In the genomic region with DNA sequence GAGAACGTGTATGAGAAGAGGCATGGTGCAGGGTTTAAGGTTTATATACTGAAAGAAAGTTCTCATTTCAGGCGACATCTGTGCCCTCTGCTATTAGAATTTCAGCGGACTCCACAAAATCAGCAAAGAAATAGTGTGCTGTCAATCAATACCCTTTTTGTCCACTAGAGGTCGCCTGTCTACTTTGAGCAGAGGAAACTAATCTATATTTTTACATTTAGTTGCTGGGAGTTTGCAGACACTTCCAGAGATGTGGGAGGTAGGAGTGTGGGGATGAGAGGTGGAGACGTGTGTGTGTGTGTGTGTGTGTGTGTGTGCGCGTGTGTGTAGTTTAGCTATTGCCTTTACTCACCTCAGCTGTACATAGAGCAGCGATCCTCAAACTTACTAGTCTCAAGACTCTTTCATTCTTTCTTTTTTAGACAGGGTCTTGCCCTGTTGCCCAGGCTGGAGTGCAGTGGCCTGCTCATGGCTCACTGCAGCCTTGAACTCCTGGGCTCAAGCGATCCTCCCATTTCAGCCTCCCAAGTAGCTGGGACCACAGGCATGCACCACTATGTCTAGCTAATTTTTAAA, we compare ENCODE assay signal across 1 cellular context.
TF ChIP-seq lines count a peak whose summit lies in the region.

No MANE protein-coding gene starts in this region.

TF ChIP-seq in K562, 482 proteins besides CTCF, POLR2A, EP300 and RAD21 (continues in another document):
- no peak for TF ChIP-seq MED1 (CRISPR knock-in tag; IDR thresholded peaks at IDR 0.05; ENCODE audit: borderline replicate concordance)
- TF ChIP-seq ZNF586 (CRISPR knock-in tag; conservative IDR thresholded peaks at IDR 0.05): no peak
- TF ChIP-seq, protein P1, sequence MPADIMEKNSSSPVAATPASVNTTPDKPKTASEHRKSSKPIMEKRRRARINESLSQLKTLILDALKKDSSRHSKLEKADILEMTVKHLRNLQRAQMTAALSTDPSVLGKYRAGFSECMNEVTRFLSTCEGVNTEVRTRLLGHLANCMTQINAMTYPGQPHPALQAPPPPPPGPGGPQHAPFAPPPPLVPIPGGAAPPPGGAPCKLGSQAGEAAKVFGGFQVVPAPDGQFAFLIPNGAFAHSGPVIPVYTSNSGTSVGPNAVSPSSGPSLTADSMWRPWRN (IDR thresholded peaks at IDR 0.05; ENCODE audit: low read depth): no peak
- no peak for TF ChIP-seq PRMT5 (CRISPR knock-in tag; IDR thresholded peaks at IDR 0.05)
- TF ChIP-seq HDAC1 (IDR thresholded peaks at IDR 0.05): peak in 1 of 2 experiments; percentile 30; a peak in 1 of 4 replicates
- TF ChIP-seq, protein P2, sequence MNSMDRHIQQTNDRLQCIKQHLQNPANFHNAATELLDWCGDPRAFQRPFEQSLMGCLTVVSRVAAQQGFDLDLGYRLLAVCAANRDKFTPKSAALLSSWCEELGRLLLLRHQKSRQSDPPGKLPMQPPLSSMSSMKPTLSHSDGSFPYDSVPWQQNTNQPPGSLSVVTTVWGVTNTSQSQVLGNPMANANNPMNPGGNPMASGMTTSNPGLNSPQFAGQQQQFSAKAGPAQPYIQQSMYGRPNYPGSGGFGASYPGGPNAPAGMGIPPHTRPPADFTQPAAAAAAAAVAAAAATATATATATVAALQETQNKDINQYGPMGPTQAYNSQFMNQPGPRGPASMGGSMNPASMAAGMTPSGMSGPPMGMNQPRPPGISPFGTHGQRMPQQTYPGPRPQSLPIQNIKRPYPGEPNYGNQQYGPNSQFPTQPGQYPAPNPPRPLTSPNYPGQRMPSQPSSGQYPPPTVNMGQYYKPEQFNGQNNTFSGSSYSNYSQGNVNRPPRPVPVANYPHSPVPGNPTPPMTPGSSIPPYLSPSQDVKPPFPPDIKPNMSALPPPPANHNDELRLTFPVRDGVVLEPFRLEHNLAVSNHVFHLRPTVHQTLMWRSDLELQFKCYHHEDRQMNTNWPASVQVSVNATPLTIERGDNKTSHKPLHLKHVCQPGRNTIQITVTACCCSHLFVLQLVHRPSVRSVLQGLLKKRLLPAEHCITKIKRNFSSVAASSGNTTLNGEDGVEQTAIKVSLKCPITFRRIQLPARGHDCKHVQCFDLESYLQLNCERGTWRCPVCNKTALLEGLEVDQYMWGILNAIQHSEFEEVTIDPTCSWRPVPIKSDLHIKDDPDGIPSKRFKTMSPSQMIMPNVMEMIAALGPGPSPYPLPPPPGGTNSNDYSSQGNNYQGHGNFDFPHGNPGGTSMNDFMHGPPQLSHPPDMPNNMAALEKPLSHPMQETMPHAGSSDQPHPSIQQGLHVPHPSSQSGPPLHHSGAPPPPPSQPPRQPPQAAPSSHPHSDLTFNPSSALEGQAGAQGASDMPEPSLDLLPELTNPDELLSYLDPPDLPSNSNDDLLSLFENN (IDR thresholded peaks at IDR 0.05; ENCODE audit: low read depth in 2 of 2, low read length in 2 of 2): no peak
- TF ChIP-seq SREBF2 (CRISPR knock-in tag; IDR thresholded peaks at IDR 0.05): no peak
- TF ChIP-seq ZNF239 (CRISPR knock-in tag; IDR thresholded peaks at IDR 0.05): no peak
- TF ChIP-seq, protein P3, sequence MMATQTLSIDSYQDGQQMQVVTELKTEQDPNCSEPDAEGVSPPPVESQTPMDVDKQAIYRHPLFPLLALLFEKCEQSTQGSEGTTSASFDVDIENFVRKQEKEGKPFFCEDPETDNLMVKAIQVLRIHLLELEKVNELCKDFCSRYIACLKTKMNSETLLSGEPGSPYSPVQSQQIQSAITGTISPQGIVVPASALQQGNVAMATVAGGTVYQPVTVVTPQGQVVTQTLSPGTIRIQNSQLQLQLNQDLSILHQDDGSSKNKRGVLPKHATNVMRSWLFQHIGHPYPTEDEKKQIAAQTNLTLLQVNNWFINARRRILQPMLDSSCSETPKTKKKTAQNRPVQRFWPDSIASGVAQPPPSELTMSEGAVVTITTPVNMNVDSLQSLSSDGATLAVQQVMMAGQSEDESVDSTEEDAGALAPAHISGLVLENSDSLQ (IDR thresholded peaks at IDR 0.05): peak; percentile 96
- TF ChIP-seq BRD9 (IDR thresholded peaks at IDR 0.05; ENCODE audit: low read depth, partially characterized antibody): no peak
- TF ChIP-seq, protein P4, sequence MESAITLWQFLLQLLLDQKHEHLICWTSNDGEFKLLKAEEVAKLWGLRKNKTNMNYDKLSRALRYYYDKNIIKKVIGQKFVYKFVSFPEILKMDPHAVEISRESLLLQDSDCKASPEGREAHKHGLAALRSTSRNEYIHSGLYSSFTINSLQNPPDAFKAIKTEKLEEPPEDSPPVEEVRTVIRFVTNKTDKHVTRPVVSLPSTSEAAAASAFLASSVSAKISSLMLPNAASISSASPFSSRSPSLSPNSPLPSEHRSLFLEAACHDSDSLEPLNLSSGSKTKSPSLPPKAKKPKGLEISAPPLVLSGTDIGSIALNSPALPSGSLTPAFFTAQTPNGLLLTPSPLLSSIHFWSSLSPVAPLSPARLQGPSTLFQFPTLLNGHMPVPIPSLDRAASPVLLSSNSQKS (CRISPR knock-in tag; IDR thresholded peaks at IDR 0.05): no peak
- no peak; the same call in 1 of the 2 replicates for TF ChIP-seq HLTF (IDR thresholded peaks at IDR 0.05)
- TF ChIP-seq HMG20A (CRISPR knock-in tag; conservative IDR thresholded peaks at IDR 0.05): no peak
- TF ChIP-seq MYBL2 (IDR thresholded peaks at IDR 0.05; ENCODE audit: low read depth): no peak
- TF ChIP-seq MYBL2 (CRISPR knock-in tag; IDR thresholded peaks at IDR 0.05; ENCODE audit: borderline replicate concordance): no peak
- no peak for TF ChIP-seq MCM3 (IDR thresholded peaks at IDR 0.05)
- TF ChIP-seq, protein P5, sequence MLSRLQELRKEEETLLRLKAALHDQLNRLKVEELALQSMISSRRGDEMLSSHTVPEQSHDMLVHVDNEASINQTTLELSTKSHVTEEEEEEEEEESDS (CRISPR knock-in tag; IDR thresholded peaks at IDR 0.05): no peak
- no peak for TF ChIP-seq U2AF1 (optimal IDR thresholded peaks at IDR 0.05; ENCODE audit: low read depth, low read length)
- TF ChIP-seq HMGN3 (IDR thresholded peaks at IDR 0.05; ENCODE audit: borderline replicate concordance, extremely low read depth, insufficient read length, low read depth, low read length): no peak
- peak in 1 of 2 experiments; percentile 13; a peak in 1 of 4 replicates for TF ChIP-seq FOXK2 (conservative IDR thresholded peaks at IDR 0.05 in 1 of 2, IDR thresholded peaks at IDR 0.05 in 1 of 2; ENCODE audit: low read depth in 2 of 2)
- TF ChIP-seq THRAP3 (IDR thresholded peaks at IDR 0.05; ENCODE audit: borderline replicate concordance): 0 out of 2 replicates have a peak, but pooled peaks have one; percentile 40
- TF ChIP-seq SMC3 (conservative IDR thresholded peaks at IDR 0.05; ENCODE audit: insufficient read depth, low read depth, low read length): peak; percentile 49; the same call in 1 of the 2 replicates
- TF ChIP-seq NR2C1 (IDR thresholded peaks at IDR 0.05): no peak
- no peak for TF ChIP-seq NR2C1 (tag; IDR thresholded peaks at IDR 0.05)
- TF ChIP-seq ZNF347 (CRISPR knock-in tag; IDR thresholded peaks at IDR 0.05; ENCODE audit: low read depth): no peak
- TF ChIP-seq CTBP1 (IDR thresholded peaks at IDR 0.05; ENCODE audit: borderline replicate concordance): no peak
- TF ChIP-seq, protein P6, sequence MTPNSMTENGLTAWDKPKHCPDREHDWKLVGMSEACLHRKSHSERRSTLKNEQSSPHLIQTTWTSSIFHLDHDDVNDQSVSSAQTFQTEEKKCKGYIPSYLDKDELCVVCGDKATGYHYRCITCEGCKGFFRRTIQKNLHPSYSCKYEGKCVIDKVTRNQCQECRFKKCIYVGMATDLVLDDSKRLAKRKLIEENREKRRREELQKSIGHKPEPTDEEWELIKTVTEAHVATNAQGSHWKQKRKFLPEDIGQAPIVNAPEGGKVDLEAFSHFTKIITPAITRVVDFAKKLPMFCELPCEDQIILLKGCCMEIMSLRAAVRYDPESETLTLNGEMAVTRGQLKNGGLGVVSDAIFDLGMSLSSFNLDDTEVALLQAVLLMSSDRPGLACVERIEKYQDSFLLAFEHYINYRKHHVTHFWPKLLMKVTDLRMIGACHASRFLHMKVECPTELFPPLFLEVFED (CRISPR knock-in tag; conservative IDR thresholded peaks at IDR 0.05): no peak
- TF ChIP-seq GATA2 (CRISPR knock-in tag; IDR thresholded peaks at IDR 0.05): no peak
- TF ChIP-seq MECOM (CRISPR knock-in tag; IDR thresholded peaks at IDR 0.05): no peak
- no peak for TF ChIP-seq TFAM (CRISPR knock-in tag; conservative IDR thresholded peaks at IDR 0.05)
- 0 out of 2 replicates have a peak, but pooled peaks have one; percentile 19 for TF ChIP-seq NBN (IDR thresholded peaks at IDR 0.05; ENCODE audit: low read depth)
- no peak for TF ChIP-seq MEF2A (IDR thresholded peaks at IDR 0.05; ENCODE audit: control insufficient read depth, low read depth, low read length)
- TF ChIP-seq, protein P7, sequence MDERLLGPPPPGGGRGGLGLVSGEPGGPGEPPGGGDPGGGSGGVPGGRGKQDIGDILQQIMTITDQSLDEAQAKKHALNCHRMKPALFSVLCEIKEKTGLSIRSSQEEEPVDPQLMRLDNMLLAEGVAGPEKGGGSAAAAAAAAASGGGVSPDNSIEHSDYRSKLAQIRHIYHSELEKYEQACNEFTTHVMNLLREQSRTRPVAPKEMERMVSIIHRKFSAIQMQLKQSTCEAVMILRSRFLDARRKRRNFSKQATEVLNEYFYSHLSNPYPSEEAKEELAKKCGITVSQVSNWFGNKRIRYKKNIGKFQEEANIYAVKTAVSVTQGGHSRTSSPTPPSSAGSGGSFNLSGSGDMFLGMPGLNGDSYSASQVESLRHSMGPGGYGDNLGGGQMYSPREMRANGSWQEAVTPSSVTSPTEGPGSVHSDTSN (CRISPR knock-in tag; IDR thresholded peaks at IDR 0.05; ENCODE audit: low read depth): peak; percentile 69
- TF ChIP-seq, protein P7 (tag; conservative IDR thresholded peaks at IDR 0.05; ENCODE audit: low read depth): peak; percentile 70
- TF ChIP-seq, protein P8, sequence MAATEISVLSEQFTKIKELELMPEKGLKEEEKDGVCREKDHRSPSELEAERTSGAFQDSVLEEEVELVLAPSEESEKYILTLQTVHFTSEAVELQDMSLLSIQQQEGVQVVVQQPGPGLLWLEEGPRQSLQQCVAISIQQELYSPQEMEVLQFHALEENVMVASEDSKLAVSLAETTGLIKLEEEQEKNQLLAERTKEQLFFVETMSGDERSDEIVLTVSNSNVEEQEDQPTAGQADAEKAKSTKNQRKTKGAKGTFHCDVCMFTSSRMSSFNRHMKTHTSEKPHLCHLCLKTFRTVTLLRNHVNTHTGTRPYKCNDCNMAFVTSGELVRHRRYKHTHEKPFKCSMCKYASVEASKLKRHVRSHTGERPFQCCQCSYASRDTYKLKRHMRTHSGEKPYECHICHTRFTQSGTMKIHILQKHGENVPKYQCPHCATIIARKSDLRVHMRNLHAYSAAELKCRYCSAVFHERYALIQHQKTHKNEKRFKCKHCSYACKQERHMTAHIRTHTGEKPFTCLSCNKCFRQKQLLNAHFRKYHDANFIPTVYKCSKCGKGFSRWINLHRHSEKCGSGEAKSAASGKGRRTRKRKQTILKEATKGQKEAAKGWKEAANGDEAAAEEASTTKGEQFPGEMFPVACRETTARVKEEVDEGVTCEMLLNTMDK (IDR thresholded peaks at IDR 0.05; ENCODE audit: borderline replicate concordance, insufficient read depth, low read depth, low read length, poor library complexity, severe bottlenecking): peak; percentile 42
- TF ChIP-seq SUPT5H (IDR thresholded peaks at IDR 0.05): peak; percentile 11; the same call in 1 of the 2 replicates
- TF ChIP-seq, protein P9, sequence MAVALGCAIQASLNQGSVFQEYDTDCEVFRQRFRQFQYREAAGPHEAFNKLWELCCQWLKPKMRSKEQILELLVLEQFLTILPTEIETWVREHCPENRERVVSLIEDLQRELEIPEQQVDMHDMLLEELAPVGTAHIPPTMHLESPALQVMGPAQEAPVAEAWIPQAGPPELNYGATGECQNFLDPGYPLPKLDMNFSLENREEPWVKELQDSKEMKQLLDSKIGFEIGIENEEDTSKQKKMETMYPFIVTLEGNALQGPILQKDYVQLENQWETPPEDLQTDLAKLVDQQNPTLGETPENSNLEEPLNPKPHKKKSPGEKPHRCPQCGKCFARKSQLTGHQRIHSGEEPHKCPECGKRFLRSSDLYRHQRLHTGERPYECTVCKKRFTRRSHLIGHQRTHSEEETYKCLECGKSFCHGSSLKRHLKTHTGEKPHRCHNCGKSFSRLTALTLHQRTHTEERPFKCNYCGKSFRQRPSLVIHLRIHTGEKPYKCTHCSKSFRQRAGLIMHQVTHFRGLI (CRISPR knock-in tag; IDR thresholded peaks at IDR 0.05): no peak
- no peak for TF ChIP-seq ZNF263 (CRISPR knock-in tag; IDR thresholded peaks at IDR 0.05; ENCODE audit: borderline replicate concordance)
- TF ChIP-seq, protein P10, sequence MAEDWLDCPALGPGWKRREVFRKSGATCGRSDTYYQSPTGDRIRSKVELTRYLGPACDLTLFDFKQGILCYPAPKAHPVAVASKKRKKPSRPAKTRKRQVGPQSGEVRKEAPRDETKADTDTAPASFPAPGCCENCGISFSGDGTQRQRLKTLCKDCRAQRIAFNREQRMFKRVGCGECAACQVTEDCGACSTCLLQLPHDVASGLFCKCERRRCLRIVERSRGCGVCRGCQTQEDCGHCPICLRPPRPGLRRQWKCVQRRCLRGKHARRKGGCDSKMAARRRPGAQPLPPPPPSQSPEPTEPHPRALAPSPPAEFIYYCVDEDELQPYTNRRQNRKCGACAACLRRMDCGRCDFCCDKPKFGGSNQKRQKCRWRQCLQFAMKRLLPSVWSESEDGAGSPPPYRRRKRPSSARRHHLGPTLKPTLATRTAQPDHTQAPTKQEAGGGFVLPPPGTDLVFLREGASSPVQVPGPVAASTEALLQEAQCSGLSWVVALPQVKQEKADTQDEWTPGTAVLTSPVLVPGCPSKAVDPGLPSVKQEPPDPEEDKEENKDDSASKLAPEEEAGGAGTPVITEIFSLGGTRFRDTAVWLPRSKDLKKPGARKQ (CRISPR knock-in tag; IDR thresholded peaks at IDR 0.05): no peak
- no peak for TF ChIP-seq PTTG1 (tag; IDR thresholded peaks at IDR 0.05; ENCODE audit: low read depth)
- no peak for TF ChIP-seq STAT5A (IDR thresholded peaks at IDR 0.05; ENCODE audit: borderline replicate concordance, low read length)
- TF ChIP-seq ZNF133 (CRISPR knock-in tag; IDR thresholded peaks at IDR 0.05): no peak
- TF ChIP-seq BACH1 (tag; IDR thresholded peaks at IDR 0.05): no peak
- no peak for TF ChIP-seq TCF7L2 (IDR thresholded peaks at IDR 0.05; ENCODE audit: low read depth, low read length)
- TF ChIP-seq ATF1 (CRISPR knock-in tag; IDR thresholded peaks at IDR 0.05): no peak
- no peak for TF ChIP-seq ATF1 (tag; IDR thresholded peaks at IDR 0.05)
- TF ChIP-seq MEIS2 (IDR thresholded peaks at IDR 0.05; ENCODE audit: partially characterized antibody): peak; percentile 75
- TF ChIP-seq KHSRP (IDR thresholded peaks at IDR 0.05): no peak
- TF ChIP-seq ZNF134 (CRISPR knock-in tag; conservative IDR thresholded peaks at IDR 0.05): no peak
- TF ChIP-seq POLR2B (IDR thresholded peaks at IDR 0.05; ENCODE audit: low read depth, partially characterized antibody): no peak
- TF ChIP-seq ZNF175 (CRISPR knock-in tag; IDR thresholded peaks at IDR 0.05; ENCODE audit: low read depth): no peak
- TF ChIP-seq POLR2AphosphoS2 (IDR thresholded peaks at IDR 0.05; ENCODE audit: low read length): no peak
- no peak for TF ChIP-seq ZKSCAN3 (CRISPR knock-in tag; IDR thresholded peaks at IDR 0.05)
